ENCODE assay signal across 26 cellular contexts in the genomic region with DNA sequence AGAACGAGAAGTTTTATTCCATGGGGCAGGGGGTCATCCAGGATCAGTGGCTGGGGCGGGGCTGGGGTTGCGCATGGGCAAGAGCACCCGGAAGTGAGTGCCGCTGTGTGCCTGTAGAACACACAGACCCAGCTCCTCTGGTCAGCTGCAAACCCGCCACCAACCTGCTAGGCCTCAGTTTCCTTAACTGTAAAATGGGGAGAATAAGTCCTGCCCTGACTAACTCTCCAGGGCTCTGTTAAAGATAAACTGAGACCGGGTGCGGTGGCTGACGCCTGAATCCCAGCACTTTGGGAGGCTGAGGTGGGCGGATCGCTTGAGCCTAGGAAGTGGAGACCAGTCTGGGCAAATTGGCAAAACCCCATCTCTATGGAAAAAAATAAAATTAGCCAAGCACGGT.
"Had no signal": no experiment of that assay in that cellular context is flagged by ENCODE, and none has a peak within 500 bp of the region (broad histone marks: within the 10 kb centered on the region; RNA-seq: fewer than 3 reads in every experiment).

No MANE protein-coding gene starts in this region.

- H3K9me3 ChIP-seq: adrenal gland, body of pancreas, gastrocnemius medialis had no signal

- H3K27ac ChIP-seq: adrenal gland, body of pancreas, foreskin keratinocyte, gastrocnemius medialis, WERI-Rb-1 had no signal

- FAIRE-seq: colon had no signal

- H3K4me3 ChIP-seq: adrenal gland, body of pancreas, gastrocnemius medialis had no signal

- H3K27me3 ChIP-seq: adrenal gland, body of pancreas, gastrocnemius medialis had no signal

- ATAC-seq: activated CD4-positive, CD25-positive, alpha-beta regulatory T cell treated with anti-CD3 and anti-CD28 coated beads, Interleukin-2, amount 50 U/mL, for 24 hours; activated CD8-positive, alpha-beta T cell treated with anti-CD3 and anti-CD28 coated beads for 36 hours; activated naive CD8-positive, alpha-beta T cell treated with anti-CD3 and anti-CD28 coated beads, Interleukin-2, amount 50 U/mL, for 24 hours; body of pancreas; esophagus mucosa; foreskin keratinocyte; gastrocnemius medialis; T-helper 17 cell had no signal

- H3K4me1 ChIP-seq: adrenal gland, foreskin keratinocyte, gastrocnemius medialis had no signal

- H3K36me3 ChIP-seq: adrenal gland, gastrocnemius medialis had no signal

- DNase-seq: activated B cell treated with CpG ODN at 0.5 μM for 24 hours; activated CD4-positive, alpha-beta T cell treated with anti-CD3 and anti-CD28 coated beads for 48 hours; activated CD4-positive, alpha-beta T cell treated with anti-CD3 and anti-CD28 coated beads, Interleukin-2, amount 50 U/mL, for 1 hour; activated CD4-positive, alpha-beta T cell treated with anti-CD3 and anti-CD28 coated beads, Interleukin-2, amount 50 U/mL, for 48 hours; activated CD8-positive, alpha-beta T cell treated with anti-CD3 and anti-CD28 coated beads for 36 hours; activated effector memory CD4-positive, alpha-beta T cell treated with anti-CD3 and anti-CD28 coated beads, Interleukin-2, amount 50 U/mL, for 16 hours; activated naive CD4-positive, alpha-beta T cell treated with anti-CD3 and anti-CD28 coated beads for 36 hours; activated naive CD8-positive, alpha-beta T cell treated with anti-CD3 and anti-CD28 coated beads for 36 hours; activated naive CD8-positive, alpha-beta T cell treated with anti-CD3 and anti-CD28 coated beads, Interleukin-2, amount 50 U/mL, for 24 hours; activated T-cell treated with anti-CD3 and anti-CD28 coated beads, Interleukin-2, amount 50 U/mL, for 1 hour; activated T-cell treated with anti-CD3 and anti-CD28 coated beads, Interleukin-2, amount 50 U/mL, for 48 hours; adrenal gland; amygdala; aorta; body of pancreas; effector memory CD4-positive, alpha-beta T cell; foreskin keratinocyte; gastrocnemius medialis; glutamatergic neuron; T-helper 1 cell; T-helper 17 cell; T1000; WERI-Rb-1 had no signal
